Comparison of ENCODE assay signal across 1 cellular context in the genomic region with DNA sequence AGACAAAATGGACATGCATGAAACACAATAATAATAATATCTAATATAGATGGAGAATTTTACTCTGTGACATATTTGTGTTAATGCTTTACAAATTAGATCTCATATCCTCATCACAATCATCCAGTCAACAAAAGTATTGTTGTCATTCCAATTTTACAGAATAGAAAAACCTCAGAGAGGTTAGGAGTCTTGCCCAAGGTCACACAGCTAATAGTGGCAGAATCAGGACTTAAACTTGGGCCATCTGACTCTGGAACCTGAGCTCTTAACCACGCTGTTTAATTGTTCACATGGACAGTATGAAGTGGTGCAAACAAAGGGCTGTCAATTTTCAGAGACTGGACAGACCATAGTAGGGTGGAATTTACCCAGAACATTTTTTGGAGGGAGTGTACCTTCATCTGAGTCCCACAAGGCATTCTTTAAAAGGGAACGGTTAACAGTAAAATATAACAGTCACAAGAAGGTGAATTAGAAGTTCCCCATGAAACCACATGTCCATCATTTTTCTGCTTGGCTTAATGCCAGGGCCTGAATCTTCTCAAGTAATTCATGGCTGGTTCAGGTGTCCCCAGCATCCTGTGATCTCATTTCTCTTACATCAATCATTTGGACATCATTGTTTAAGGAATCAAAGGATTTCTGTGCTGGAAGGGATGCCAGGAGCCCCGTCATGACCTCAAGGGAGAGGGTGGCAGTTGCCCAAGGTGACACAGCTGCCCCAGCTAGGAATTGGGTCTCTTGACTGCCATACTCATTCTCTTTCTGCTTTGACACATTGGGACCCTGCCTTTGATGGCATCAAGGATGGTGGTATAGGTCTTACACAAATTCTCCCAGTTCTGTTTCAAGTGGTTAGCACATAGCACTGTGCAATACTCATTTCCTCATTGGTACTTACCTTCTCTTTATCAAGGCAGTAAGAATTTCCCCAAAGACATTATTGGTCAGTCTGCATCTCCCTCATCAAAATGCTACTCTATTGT.
TF ChIP-seq lines count a peak whose summit lies in the region.

No MANE protein-coding gene starts in this region.

TF ChIP-seq in K562, 482 proteins besides CTCF, POLR2A, EP300 and RAD21:
- TF ChIP-seq CHD4 (IDR thresholded peaks at IDR 0.05; ENCODE audit: insufficient read depth, insufficient replicate concordance, low read depth, low read length, poor library complexity, severe bottlenecking) (no peak), NFIC (IDR thresholded peaks at IDR 0.05) (peak; percentile 58; the same call in 1 of the 2 replicates)
